Comparison of ENCODE assay signal across 14 cellular contexts in genomic region chr14:30888480-30889243, GRCh38. TPM values are rescaled to one million over a fixed set of nuclear protein-coding genes. Genes with fewer than 3 reads are reported as not detected.
A peak's percentile ranks its signal among the peaks of the same experiment; 100 is the strongest.
DNase-seq lines count a peak whose midpoint lies in the region; ATAC-seq and TF ChIP-seq lines count a peak whose summit lies in the region.
"Had no signal": no experiment of that assay in that cellular context is flagged by ENCODE, and none has a peak within 500 bp of the region (broad histone marks: within the 10 kb centered on the region; RNA-seq: fewer than 3 reads in every experiment).

No MANE protein-coding gene starts in this region.

- no peak overlapping the region for H3K4me3 ChIP-seq in CD4-positive, alpha-beta memory T cell (ENCODE audit: low read length in 2 of 2)
- no peak overlapping the region for H3K4me3 ChIP-seq in GM23338
- no peak overlapping the region for H3K4me3 ChIP-seq in mesendoderm (ENCODE audit: low read length)
- H3K4me3 ChIP-seq: SJCRH30 had no signal

- no peaks in the 10 kb centered on the region for H3K9me3 ChIP-seq in CD4-positive, alpha-beta memory T cell (ENCODE audit: control insufficient read depth in 1 of 2, low read length in 2 of 2)
- H3K9me3 ChIP-seq: SJCRH30 had no signal

- peaks cover 4% of the 10 kb centered on the region for H3K36me3 ChIP-seq in CD4-positive, alpha-beta memory T cell (ENCODE audit: insufficient read depth, low read length)
- H3K36me3 ChIP-seq in GM23338 (ENCODE audit: insufficient read depth) (no peaks in the 10 kb centered on the region; the same call in 1 of the 2 replicates), mesendoderm (ENCODE audit: control insufficient read depth, insufficient read depth, low read length) (peaks cover 10% of the 10 kb centered on the region)

- peaks cover 0 to 3% of the 10 kb centered on the region in 2 donors for H3K36me3 Mint-ChIP-seq in CD4-positive, alpha-beta memory T cell
- peaks cover 4% of the 10 kb centered on the region; the same call in 1 of the 3 replicates for H3K36me3 Mint-ChIP-seq in GM23338 (ENCODE audit: low read depth)
- H3K36me3 Mint-ChIP-seq in WTC11 = no peaks in the 10 kb centered on the region

- no peaks in the 10 kb centered on the region for H3F3A ChIP-seq in GM23338 (replicated peaks; ENCODE audit: low read depth)

- DNase-seq in CD4-positive, alpha-beta memory T cell = no peak
- DNase-seq in GM23338 (ENCODE audit: low spot score) = peak; percentile 39
- DNase-seq in WTC11 (ENCODE audit: low spot score) = no peak
- DNase-seq in mesendoderm = peak; percentile 22
- no peak for DNase-seq in G401 (ENCODE audit: low spot score)
- DNase-seq: DMS53, NCI-H1417, NCI-H1930, SJCRH30 had no signal

- H4K5ac ChIP-seq in mesendoderm (ENCODE audit: low read length) = no peak overlapping the region

- H3K18ac ChIP-seq in mesendoderm (ENCODE audit: low read length) = no peak overlapping the region

- POLR2A ChIA-PET in CD4-positive, alpha-beta memory T cell (lab: Charles Lee; ENCODE audit: partially characterized antibody) = no interaction called here
- POLR2A ChIA-PET in WTC11 (lab: Charles Lee) = no interaction called here

- H3K4me1 ChIP-seq in CD4-positive, alpha-beta memory T cell (ENCODE audit: insufficient read depth, low read length) = no peaks in the 10 kb centered on the region
- H3K4me1 ChIP-seq in GM23338 (ENCODE audit: insufficient read depth) (no peaks in the 10 kb centered on the region), mesendoderm (ENCODE audit: control insufficient read depth, low read depth, low read length) (no peaks in the 10 kb centered on the region)
- H3K4me1 ChIP-seq: SJCRH30 had no signal

- no peak overlapping the region for H2AK5ac ChIP-seq in mesendoderm (ENCODE audit: low read length)

- H3K9me2 ChIP-seq in GM23338 (ENCODE audit: insufficient read depth) = no peaks in the 10 kb centered on the region

- H3K4me2 ChIP-seq in GM23338 (no peak overlapping the region), mesendoderm (ENCODE audit: low read length) (no peak overlapping the region)

- CTCF ChIA-PET in CD4-positive, alpha-beta memory T cell (lab: Charles Lee; ENCODE audit: partially characterized antibody) = interaction anchor here (1.7 kb wide), 1 partner anchor 10 kb away, joined by 5 read pairs; no protein-coding TSS in a partner anchor
- CTCF ChIA-PET in WTC11 (lab: Charles Lee) = interaction anchor here (0.7 kb wide), 2 partner anchors 11 to 277 kb away, joined by 3 to 4 read pairs; no protein-coding TSS in a partner anchor

- no peaks in the 10 kb centered on the region for H3K79me1 ChIP-seq in mesendoderm (ENCODE audit: low read length)

- H4K20me1 ChIP-seq in GM23338 (replicated peaks; ENCODE audit: insufficient read depth) = no peaks in the 10 kb centered on the region

- ATAC-seq in GM23338 (peak; percentile 60), WTC11 (peak; percentile 66), HG02759 (IDR thresholded peaks at IDR 0.05; ENCODE audit: unreplicated experiment) (no peak), GM21515 (IDR thresholded peaks at IDR 0.05; ENCODE audit: unreplicated experiment) (no peak)
- ATAC-seq: HCT116 had no signal

- no peak overlapping the region for H3K4ac ChIP-seq in mesendoderm (ENCODE audit: low read depth, low read length)

- no peak overlapping the region for H2BK5ac ChIP-seq in mesendoderm (ENCODE audit: low read length)

- H3K27me3 ChIP-seq in CD4-positive, alpha-beta memory T cell (ENCODE audit: insufficient read depth, low read length) = no peaks in the 10 kb centered on the region
- H3K27me3 ChIP-seq in GM23338 (ENCODE audit: insufficient read depth) (no peaks in the 10 kb centered on the region), mesendoderm (ENCODE audit: insufficient read depth, low read length, poor library complexity) (no peaks in the 10 kb centered on the region)
- H3K27me3 ChIP-seq: SJCRH30 had no signal

- peak overlapping the region in 5 of 7 donors; percentile 0 to 77 (median 37) for H3K27ac Mint-ChIP-seq in CD4-positive, alpha-beta memory T cell
- H3K27ac Mint-ChIP-seq in GM23338 (no peak overlapping the region), WTC11 (no peak overlapping the region)

- no CpG with 5 or more reads among the region's 5 CpGs for WGBS in mesendoderm (ENCODE audit: extremely low coverage, insufficient coverage, low lambda C conversion rate)

- no peaks in the 10 kb centered on the region for H3K4me1 Mint-ChIP-seq in CD4-positive, alpha-beta memory T cell
- H3K4me1 Mint-ChIP-seq in GM23338 = no peaks in the 10 kb centered on the region
- no peaks in the 10 kb centered on the region for H3K4me1 Mint-ChIP-seq in WTC11

- H3K27me3 Mint-ChIP-seq in CD4-positive, alpha-beta memory T cell = no peaks in the 10 kb centered on the region
- peaks cover 5% of the 10 kb centered on the region for H3K27me3 Mint-ChIP-seq in GM23338 (ENCODE audit: insufficient read depth, low read depth, poor library complexity)
- H3K27me3 Mint-ChIP-seq in WTC11 (ENCODE audit: low read depth) = no peaks in the 10 kb centered on the region
- H3K27me3 Mint-ChIP-seq: IgD-negative memory B cell had no signal

- no peaks in the 10 kb centered on the region for H3K9me3 Mint-ChIP-seq in CD4-positive, alpha-beta memory T cell
- H3K9me3 Mint-ChIP-seq in GM23338 (no peaks in the 10 kb centered on the region), WTC11 (no peaks in the 10 kb centered on the region)
- H3K9me3 Mint-ChIP-seq: IgD-negative memory B cell had no signal

- H4K8ac ChIP-seq in mesendoderm (ENCODE audit: low read depth, low read length) = no peak overlapping the region

- no peak overlapping the region for H2BK15ac ChIP-seq in mesendoderm (replicated peaks; ENCODE audit: low read depth)

- H3K23ac ChIP-seq in mesendoderm (ENCODE audit: low read length) = no peak overlapping the region

- in situ Hi-C loops in G401 (cut with HindIII; ENCODE audit: low sequenced_read_pairs) = no loop called here

- H3K79me2 ChIP-seq in GM23338 (replicated peaks; ENCODE audit: insufficient read depth) (no peaks in the 10 kb centered on the region), mesendoderm (ENCODE audit: control insufficient read depth, insufficient read depth, low read length) (no peaks in the 10 kb centered on the region)

- H2AFZ ChIP-seq in GM23338 = no peak overlapping the region

- intact Hi-C loops in CD4-positive, alpha-beta memory T cell (cut with micrococcal nuclease) = no loop called here

- H3K9ac ChIP-seq in mesendoderm (ENCODE audit: low read length) = no peak overlapping the region

- TF ChIP-seq CTCF in GM23338 (conservative IDR thresholded peaks at IDR 0.05; ENCODE audit: low read depth in 2 of 2) = no peak
- TF ChIP-seq CTCF in WTC11 (IDR thresholded peaks at IDR 0.05) = no peak

- H2BK120ac ChIP-seq in mesendoderm (ENCODE audit: low read depth, low read length) = no peak overlapping the region

- no peak overlapping the region for H3K56ac ChIP-seq in mesendoderm (ENCODE audit: low read length)

- H3K4me3 Mint-ChIP-seq in CD4-positive, alpha-beta memory T cell = no peak overlapping the region
- no peak overlapping the region for H3K4me3 Mint-ChIP-seq in GM23338
- H3K4me3 Mint-ChIP-seq in WTC11 = no peak overlapping the region
- H3K4me3 Mint-ChIP-seq: IgD-negative memory B cell had no signal

- H3K27ac ChIP-seq in CD4-positive, alpha-beta memory T cell (ENCODE audit: low read depth, low read length) = no peak overlapping the region
- H3K27ac ChIP-seq in GM23338 (ENCODE audit: low read depth) = no peak overlapping the region
- no peak overlapping the region for H3K27ac ChIP-seq in mesendoderm (ENCODE audit: low read depth, low read length)
- H3K27ac ChIP-seq: C4-2B, SJCRH30 had no signal

TF ChIP-seq in GM23338, 12 proteins besides CTCF, POLR2A, EP300 and RAD21 (continues in another document):
- no peak for TF ChIP-seq CREB1 (CRISPR knock-in tag; IDR thresholded peaks at IDR 0.05; ENCODE audit: low read depth)
- TF ChIP-seq POLR2AphosphoS5 (IDR thresholded peaks at IDR 0.05; ENCODE audit: low read depth) = no peak
- no peak for TF ChIP-seq STAT1 (IDR thresholded peaks at IDR 0.05; ENCODE audit: unreplicated experiment)

TF ChIP-seq in WTC11, 78 proteins besides CTCF, POLR2A, EP300 and RAD21:
- TF ChIP-seq ZNF121 (CRISPR knock-in tag; IDR thresholded peaks at IDR 0.05) (0 out of 2 replicates have a peak, but pooled peaks have one; percentile 41), NR1H2 (CRISPR knock-in tag; IDR thresholded peaks at IDR 0.05) (no peak)

RNA-seq across cellular contexts. Expression of gene COCH, which starts 14.3 kb away (rescaled TPM):
- not detected for total RNA-seq in CD4-positive, alpha-beta memory T cell
- 1 to 10 TPM in 1 of 2 donors, under 1 TPM in 1; 0.27 to 1.8 TPM for polyA plus RNA-seq in CD4-positive, alpha-beta memory T cell
- total RNA-seq in GM23338 (2014; rRNA removed; shearing (Covaris generic)) = 20.6 and 23.3 TPM in 2 replicates
- polyA plus RNA-seq in GM23338 (2016; fragmentation: Nextera tagmentation; extraction: Ambion mirVana) = 9.6 and 12.9 TPM in 2 replicates
- total RNA-seq in WTC11 (2021) = 9.4 to 10.6 TPM (median 10.2 TPM) in 3 replicates
- polyA plus RNA-seq in mesendoderm (2013, experiment 1 of 2) = 56.5 TPM
- 54.0 TPM for polyA plus RNA-seq in mesendoderm (2013, experiment 2 of 2)
- 0.07 and 0.31 TPM in 2 replicates for total RNA-seq in G401 (2014; rRNA removed; shearing (Covaris generic))
- total RNA-seq: SJCRH30 had no signal

Comparison
In these comparisons a context has a peak if more than half of its experiments do, and no peak if none do; other contexts are left out.
1. DNase-seq: peak in GM23338 (single experiment) and mesendoderm (single experiment); none in CD4-positive, alpha-beta memory T cell (0 of 5), WTC11 (single experiment) and G401 (single experiment).
2. H3K27ac Mint-ChIP-seq: peak in CD4-positive, alpha-beta memory T cell (5 of 7); none in GM23338 (single experiment) and WTC11 (single experiment).
3. ATAC-seq: peak in GM23338 (single experiment) and WTC11 (single experiment); none in HG02759 (single experiment) and GM21515 (single experiment).